ENCODE assay signal across 7 cellular contexts in genomic region chr7:126911627-126912026, GRCh38.
DNase-seq lines count a peak whose midpoint lies in the region; ATAC-seq and TF ChIP-seq lines count a peak whose summit lies in the region.
"Not testable (repeated sequence)": the region's sequence is repeated elsewhere in the genome, so short reads cannot be mapped to it uniquely, and the experiment has no call there.

No MANE protein-coding gene starts in this region.

- not testable (repeated sequence) for H3K9me3 Mint-ChIP-seq in activated naive CD4-positive, alpha-beta T cell treated with anti-CD3 and anti-CD28 coated beads, Interleukin-2, amount 50 U/mL, for 72 hours

- intact Hi-C loops in mucosa of descending colon (cut with DNase I, micrococcal nuclease): not testable (repeated sequence)

- TF ChIP-seq CTCF in mucosa of descending colon (IDR thresholded peaks at IDR 0.05): not testable (repeated sequence)

- not testable (repeated sequence) for H3K36me3 Mint-ChIP-seq in activated naive CD4-positive, alpha-beta T cell treated with anti-CD3 and anti-CD28 coated beads, Interleukin-2, amount 50 U/mL, for 72 hours

- peak; percentile 86 for ATAC-seq in GM18907 (IDR thresholded peaks at IDR 0.05; ENCODE audit: unreplicated experiment)
- ATAC-seq in HG02610 (IDR thresholded peaks at IDR 0.05; ENCODE audit: unreplicated experiment): peak; percentile 72
- ATAC-seq in HG02763 (IDR thresholded peaks at IDR 0.05; ENCODE audit: unreplicated experiment): peak; percentile 48
- peak; percentile 51 for ATAC-seq in HG03060 (IDR thresholded peaks at IDR 0.05; ENCODE audit: low read depth, unreplicated experiment)
- peak; percentile 20 to 50 for ATAC-seq in activated naive CD4-positive, alpha-beta T cell treated with anti-CD3 and anti-CD28 coated beads, Interleukin-2, amount 50 U/mL, for 72 hours
- ATAC-seq in mucosa of descending colon: peak; percentile 56

- not testable (repeated sequence) for H3K4me3 ChIP-seq in mucosa of descending colon

- not testable (repeated sequence) for H3K9me3 ChIP-seq in mucosa of descending colon

- not testable (repeated sequence) for H3K4me1 ChIP-seq in mucosa of descending colon (ENCODE audit: low read depth)

- peak; percentile 10 for DNase-seq in HT1080 (ENCODE audit: low read depth)
- not testable (repeated sequence) for DNase-seq in activated naive CD4-positive, alpha-beta T cell treated with anti-CD3 and anti-CD28 coated beads, Interleukin-2, amount 50 U/mL, for 72 hours (ENCODE audit: low spot score in 2 of 2); mucosa of descending colon

- H3K27ac Mint-ChIP-seq in activated naive CD4-positive, alpha-beta T cell treated with anti-CD3 and anti-CD28 coated beads, Interleukin-2, amount 50 U/mL, for 72 hours: not testable (repeated sequence)

- not testable (repeated sequence) for H3K36me3 ChIP-seq in mucosa of descending colon (ENCODE audit: low read depth)

Comparison
In these comparisons a context has a peak if more than half of its experiments do, and no peak if none do; other contexts are left out.
1. ATAC-seq: peak in every context shown above with its lines; median percentile 86 in GM18907; 72 in HG02610; 56 in mucosa of descending colon; 51 in HG03060; 48 in HG02763; 35 in activated naive CD4-positive, alpha-beta T cell treated with anti-CD3 and anti-CD28 coated beads, Interleukin-2, amount 50 U/mL, for 72 hours.